ENCODE assay signal across 1 cellular context in genomic region chr10:99620713-99621453, GRCh38.
A peak's percentile ranks its signal among the peaks of the same experiment; 100 is the strongest.
TF ChIP-seq lines count a peak whose summit lies in the region.

No MANE protein-coding gene starts in this region.

TF ChIP-seq in HepG2, 621 proteins besides CTCF, POLR2A, EP300 and RAD21 (continued from another document and continues in another):
- TF ChIP-seq SATB2 (CRISPR knock-in tag; IDR thresholded peaks at IDR 0.05) (no peak), NFKB2 (CRISPR knock-in tag; IDR thresholded peaks at IDR 0.05; ENCODE audit: borderline replicate concordance) (peak; percentile 83; the same call in 1 of the 2 replicates), ISL2 (CRISPR knock-in tag; IDR thresholded peaks at IDR 0.05) (peak; percentile 52), SOX5 (CRISPR knock-in tag; IDR thresholded peaks at IDR 0.05; ENCODE audit: borderline replicate concordance) (peak; percentile 46; the same call in 1 of the 2 replicates), HDAC2 (CRISPR knock-in tag; IDR thresholded peaks at IDR 0.05) (peak; percentile 46; the same call in 1 of the 2 replicates), RFX1 (IDR thresholded peaks at IDR 0.05) (no peak), USF2 (IDR thresholded peaks at IDR 0.05; ENCODE audit: low read depth, low read length) (no peak), USF2 (CRISPR knock-in tag; IDR thresholded peaks at IDR 0.05; ENCODE audit: borderline replicate concordance) (no peak; the same call in 1 of the 2 replicates), GATAD2A (CRISPR knock-in tag; IDR thresholded peaks at IDR 0.05) (peak; percentile 47), RFX5 (IDR thresholded peaks at IDR 0.05; ENCODE audit: low read depth, low read length) (no peak; the same call in 1 of the 2 replicates), RAD51 (IDR thresholded peaks at IDR 0.05; ENCODE audit: borderline replicate concordance) (no peak), HNRNPK (IDR thresholded peaks at IDR 0.05; ENCODE audit: low read depth, low read length, poor library complexity, severe bottlenecking) (peak; percentile 57), RNF219 (CRISPR knock-in tag; IDR thresholded peaks at IDR 0.05) (peak; percentile 85; the same call in 1 of the 2 replicates), HOXD1 (CRISPR knock-in tag; IDR thresholded peaks at IDR 0.05) (no peak; the same call in 1 of the 2 replicates), ZNF20 (CRISPR knock-in tag; IDR thresholded peaks at IDR 0.05) (0 out of 2 replicates have a peak, but pooled peaks have one; percentile 70), DDIT3 (CRISPR knock-in tag; IDR thresholded peaks at IDR 0.05) (no peak), POLR2AphosphoS5 (IDR thresholded peaks at IDR 0.05; ENCODE audit: low read depth, low read length) (peak; percentile 52), CERS6 (CRISPR knock-in tag; IDR thresholded peaks at IDR 0.05) (no peak), TAF1 (CRISPR knock-in tag; IDR thresholded peaks at IDR 0.05) (peak; percentile 80), ZNF264 (CRISPR knock-in tag; IDR thresholded peaks at IDR 0.05) (no peak), MTERF4 (CRISPR knock-in tag; IDR thresholded peaks at IDR 0.05) (peak; percentile 87), MIXL1 (CRISPR knock-in tag; IDR thresholded peaks at IDR 0.05) (no peak; the same call in 1 of the 2 replicates), ZBTB26 (CRISPR knock-in tag; IDR thresholded peaks at IDR 0.05; ENCODE audit: borderline replicate concordance) (0 out of 2 replicates have a peak, but pooled peaks have one; percentile 49), TARDBP (CRISPR knock-in tag; IDR thresholded peaks at IDR 0.05) (peak; percentile 12; the same call in 1 of the 2 replicates), SMARCC2 (IDR thresholded peaks at IDR 0.05) (no peak), MYPOP (CRISPR knock-in tag; IDR thresholded peaks at IDR 0.05) (peak; percentile 85), CHD2 (IDR thresholded peaks at IDR 0.05; ENCODE audit: low read depth, low read length) (peak; percentile 95), EHMT2 (IDR thresholded peaks at IDR 0.05; ENCODE audit: borderline replicate concordance, low read depth, low read length) (no peak), CAMTA2 (CRISPR knock-in tag; IDR thresholded peaks at IDR 0.05; ENCODE audit: borderline replicate concordance) (peak; percentile 49; the same call in 1 of the 2 replicates), ZNF136 (CRISPR knock-in tag; IDR thresholded peaks at IDR 0.05; ENCODE audit: low read depth) (no peak; the same call in none of the 2 replicates), STAT6 (CRISPR knock-in tag; IDR thresholded peaks at IDR 0.05; ENCODE audit: borderline replicate concordance) (no peak; the same call in 1 of the 2 replicates), DR1 (CRISPR knock-in tag; IDR thresholded peaks at IDR 0.05) (peak; percentile 81), ZNF317 (CRISPR knock-in tag; IDR thresholded peaks at IDR 0.05) (0 out of 2 replicates have a peak, but pooled peaks have one; percentile 48), ZNF331 (CRISPR knock-in tag; IDR thresholded peaks at IDR 0.05) (peak; percentile 64; the same call in 1 of the 2 replicates), ZNF781 (CRISPR knock-in tag; IDR thresholded peaks at IDR 0.05; ENCODE audit: borderline replicate concordance, not compliant biosample characterization) (peak; percentile 93), ETV6 (CRISPR knock-in tag; conservative IDR thresholded peaks at IDR 0.05) (peak; percentile 24; the same call in 1 of the 2 replicates), HBP1 (CRISPR knock-in tag; IDR thresholded peaks at IDR 0.05; ENCODE audit: low read depth) (peak; percentile 87; the same call in 1 of the 2 replicates), ZNF616 (CRISPR knock-in tag; IDR thresholded peaks at IDR 0.05; ENCODE audit: low read depth) (peak; percentile 71), ZNF10 (CRISPR knock-in tag; IDR thresholded peaks at IDR 0.05; ENCODE audit: borderline replicate concordance, low read depth) (no peak), SNAPC5 (CRISPR knock-in tag; IDR thresholded peaks at IDR 0.05; ENCODE audit: borderline replicate concordance) (0 out of 2 replicates have a peak, but pooled peaks have one; percentile 30), ZSCAN25 (CRISPR knock-in tag; IDR thresholded peaks at IDR 0.05) (peak; percentile 79; the same call in 1 of the 2 replicates), NFYB (CRISPR knock-in tag; IDR thresholded peaks at IDR 0.05) (peak; percentile 67; the same call in 1 of the 2 replicates), FOXA1 (IDR thresholded peaks at IDR 0.05) (no peak), FOXA1 (CRISPR knock-in tag; IDR thresholded peaks at IDR 0.05) (no peak; the same call in 1 of the 2 replicates), TCF7 (IDR thresholded peaks at IDR 0.05; ENCODE audit: low read depth) (0 out of 2 replicates have a peak, but pooled peaks have one; percentile 14), FOSL1 (CRISPR knock-in tag; IDR thresholded peaks at IDR 0.05; ENCODE audit: borderline replicate concordance) (no peak; the same call in 1 of the 2 replicates), ZNF777 (CRISPR knock-in tag; IDR thresholded peaks at IDR 0.05) (peak; percentile 67; the same call in 1 of the 2 replicates), SP5 (CRISPR knock-in tag; IDR thresholded peaks at IDR 0.05; ENCODE audit: borderline replicate concordance, low read depth) (peak; percentile 92), ZNF615 (CRISPR knock-in tag; IDR thresholded peaks at IDR 0.05; ENCODE audit: borderline replicate concordance) (no peak), CENPBD1 (CRISPR knock-in tag; IDR thresholded peaks at IDR 0.05; ENCODE audit: borderline replicate concordance, low read depth) (no peak; the same call in 1 of the 2 replicates), ZMYM3 (CRISPR knock-in tag; IDR thresholded peaks at IDR 0.05) (peak; percentile 77), KLF13 (CRISPR knock-in tag; IDR thresholded peaks at IDR 0.05) (no peak), TERF1 (CRISPR knock-in tag; IDR thresholded peaks at IDR 0.05) (no peak)
